Comparison of ENCODE assay signal across 8 cellular contexts in genomic region chr19:39409886-39410619, GRCh38. TPM values are rescaled to one million over a fixed set of nuclear protein-coding genes. Genes with fewer than 3 reads are reported as not detected.
A peak's percentile ranks its signal among the peaks of the same experiment; 100 is the strongest.
DNase-seq lines count a peak whose midpoint lies in the region; ATAC-seq, FAIRE-seq and TF ChIP-seq lines count a peak whose summit lies in the region.

No MANE protein-coding gene starts in this region.

- peaks cover 16% of the 10 kb centered on the region for H3K36me3 ChIP-seq in bronchial epithelial cell (ENCODE audit: control insufficient read depth, insufficient read depth, low read length)

- DNase-seq in GDM1 (lab: John Stamatoyannopoulos, UW) (peak; percentile 50), T1000 (lab: John Stamatoyannopoulos, UW) (peak; percentile 31), bronchial epithelial cell (ENCODE audit: low read depth) (peak; percentile 56), islet precursor cell (peak; percentile 79)
- no peak for DNase-seq in Jurkat, Clone E6-1 (ENCODE audit: low read depth, low spot score)
- peak; percentile 49 to 68 for DNase-seq in stimulated activated CD4-positive, alpha-beta T cell treated with anti-CD3 and anti-CD28 coated beads, Interleukin-15, amount 100 ng/mL, for 1 hour (ENCODE audit: low read depth in 1 of 2, low spot score in 1 of 2)

- no peak for FAIRE-seq in bronchial epithelial cell (lab: Jason Lieb, UNC)

- TF ChIP-seq CTCF in bronchial epithelial cell (IDR thresholded peaks at IDR 0.05; ENCODE audit: insufficient read depth, low read length, severe bottlenecking): no peak

- peak overlapping the region; percentile 75 for H3K4me3 ChIP-seq in Jurkat, Clone E6-1 (ENCODE audit: low read length)
- H3K4me3 ChIP-seq in bronchial epithelial cell (ENCODE audit: low read depth, low read length): peak overlapping the region; percentile 98

- ATAC-seq in HG03159 (IDR thresholded peaks at IDR 0.05; ENCODE audit: unreplicated experiment) (no peak), GM18909 (IDR thresholded peaks at IDR 0.05; ENCODE audit: poor library complexity, unreplicated experiment) (no peak)

- no peaks in the 10 kb centered on the region for H3K27me3 ChIP-seq in bronchial epithelial cell (ENCODE audit: control insufficient read depth, insufficient read depth, low read length)

RNA-seq across cellular contexts. Expression of gene PLEKHG2, which starts 2.4 kb away (rescaled TPM):
- 74.3 TPM for polyA plus RNA-seq in Jurkat, Clone E6-1 (2012; ENCODE audit: insufficient read depth, insufficient read length)
- 3.3 and 5.3 TPM in 2 replicates for total RNA-seq in bronchial epithelial cell

RNA-seq across cellular contexts. Expression of gene ZFP36, which starts 3.4 kb away (rescaled TPM):
- 25.0 TPM for polyA plus RNA-seq in Jurkat, Clone E6-1 (2012; ENCODE audit: insufficient read depth, insufficient read length)
- 3.4 and 5.0 TPM in 2 replicates for total RNA-seq in bronchial epithelial cell

RNA-seq across cellular contexts. Expression of gene MED29, which starts 18.9 kb away (rescaled TPM):
- polyA plus RNA-seq in Jurkat, Clone E6-1 (2012; ENCODE audit: insufficient read depth, insufficient read length): 25.2 TPM
- 6.8 and 7.7 TPM in 2 replicates for total RNA-seq in bronchial epithelial cell

RNA-seq across cellular contexts. Expression of gene PAF1, which starts 19.1 kb away (rescaled TPM):
- polyA plus RNA-seq in Jurkat, Clone E6-1 (2012; ENCODE audit: insufficient read depth, insufficient read length): 90.4 TPM
- total RNA-seq in bronchial epithelial cell: 31.6 and 59.9 TPM in 2 replicates

RNA-seq across cellular contexts. Expression of gene RPS16, which starts 25.7 kb away (rescaled TPM):
- 2,430 TPM for polyA plus RNA-seq in Jurkat, Clone E6-1 (2012; ENCODE audit: insufficient read depth, insufficient read length)
- 75.3 and 94.3 TPM in 2 replicates for total RNA-seq in bronchial epithelial cell
